ENCODE assay signal across 8 cellular contexts in genomic region chr5:114449836-114450515, GRCh38.
DNase-seq lines count a peak whose midpoint lies in the region; ATAC-seq and TF ChIP-seq lines count a peak whose summit lies in the region.

No MANE protein-coding gene starts in this region.

- TF ChIP-seq CTCF in Calu3 (IDR thresholded peaks at IDR 0.05; ENCODE audit: unreplicated experiment) (peak; percentile 82), foreskin keratinocyte (conservative IDR thresholded peaks at IDR 0.05) (peak; percentile 82), osteoblast (IDR thresholded peaks at IDR 0.05; ENCODE audit: extremely low read depth, low read depth, low read length) (peak; percentile 71)

- peak overlapping the region; percentile 62 for H3K4me2 ChIP-seq in osteoblast (ENCODE audit: insufficient read depth, low read length)

- H3K27ac ChIP-seq in foreskin keratinocyte (no peak overlapping the region), osteoblast (ENCODE audit: low read depth, low read length) (no peak overlapping the region), aorta (ENCODE audit: low read depth in 1 of 2, low read length in 2 of 2) (no peak overlapping the region)

- intact Hi-C loops in Calu3 (cut with micrococcal nuclease; ENCODE audit: unreplicated experiment), result loop anchor here (1.0 to 5.0 kb wide), 8 partner anchors 89 to 838 kb away; no protein-coding TSS in a partner anchor
- intact Hi-C loops in aorta (cut with DNase I), result loop anchor here (2.0 to 5.0 kb wide), 4 partner anchors 771 to 838 kb away; no protein-coding TSS in a partner anchor

- DNase-seq in Calu3, result peak; percentile 78
- peak; percentile 39 for DNase-seq in GM19238 (ENCODE audit: insufficient read length, low spot score)
- DNase-seq in NCI-H526 treated with DMSO at 0.1 percent for 48 hours (lab: John Stamatoyannopoulos, UW), result peak; percentile 34
- DNase-seq in activated T-cell treated with anti-CD3 and anti-CD28 coated beads for 48 hours (ENCODE audit: low read depth), result peak; percentile 36
- DNase-seq in foreskin keratinocyte, result peak; percentile 6 to 35
- peak; percentile 58 for DNase-seq in osteoblast (ENCODE audit: insufficient read length, low spot score, missing footprints)
- peak; percentile 65 to 89 for DNase-seq in aorta

- no peaks in the 10 kb centered on the region for H3K36me3 ChIP-seq in osteoblast (ENCODE audit: insufficient read depth, low read length)
- no peaks in the 10 kb centered on the region for H3K36me3 ChIP-seq in aorta (ENCODE audit: control insufficient read depth in 1 of 2, insufficient read depth in 2 of 2, low read length in 1 of 2)

- H2AFZ ChIP-seq in osteoblast (ENCODE audit: low read length), result peak overlapping the region; percentile 35

- H3K4me3 Mint-ChIP-seq in Calu3 (ENCODE audit: low read depth, unreplicated experiment), result no peak overlapping the region

- BruUV-seq in Calu3 (replicated peaks; lab: Mats Ljungman, UMichigan), result no TSS peak

- H3K4me3 ChIP-seq in osteoblast (ENCODE audit: insufficient read depth, low read length) (peak overlapping the region; percentile 26), aorta (ENCODE audit: low read length in 2 of 2) (no peak overlapping the region)

- H3K4me1 Mint-ChIP-seq in Calu3 (ENCODE audit: low read depth, unreplicated experiment), result no peaks in the 10 kb centered on the region

- H3K36me3 Mint-ChIP-seq in Calu3 (ENCODE audit: insufficient read depth, unreplicated experiment), result no peaks in the 10 kb centered on the region

- CTCF ChIA-PET in Calu3 (lab: Charles Lee), result interaction anchor here (0.7 to 2.5 kb wide), 10 partner anchors 9 to 838 kb away, joined by 3 to 16 read pairs (median 3); partner anchors contain the start of gene KCNN2

- 2 to 4% methylated on average over 16 of the region's 16 CpGs for WGBS in aorta, 2 donors

- peaks cover 2% of the 10 kb centered on the region for H3K27me3 ChIP-seq in foreskin keratinocyte
- H3K27me3 ChIP-seq in osteoblast (ENCODE audit: insufficient read depth, low read length), result no peaks in the 10 kb centered on the region
- H3K27me3 ChIP-seq in aorta (ENCODE audit: control insufficient read depth in 1 of 2, insufficient read depth in 2 of 2, low read length in 1 of 2), result no peaks in the 10 kb centered on the region

- H3K4me1 ChIP-seq in foreskin keratinocyte, result no peaks in the 10 kb centered on the region
- H3K4me1 ChIP-seq in osteoblast (ENCODE audit: insufficient read depth, low read length), result no peaks in the 10 kb centered on the region
- no peaks in the 10 kb centered on the region for H3K4me1 ChIP-seq in aorta (ENCODE audit: control insufficient read depth in 1 of 2, insufficient read depth in 2 of 2, low read length in 2 of 2)

- no peak overlapping the region for H3K27ac Mint-ChIP-seq in Calu3 (ENCODE audit: unreplicated experiment)

- no peaks in the 10 kb centered on the region for H3K9me3 ChIP-seq in osteoblast (ENCODE audit: low read depth, low read length)
- no peaks in the 10 kb centered on the region for H3K9me3 ChIP-seq in aorta (ENCODE audit: control insufficient read depth, low read length)

- no peaks in the 10 kb centered on the region for H3K79me2 ChIP-seq in osteoblast (ENCODE audit: insufficient read depth, low read length)

- H3K27me3 Mint-ChIP-seq in Calu3 (ENCODE audit: unreplicated experiment), result peaks cover 56% of the 10 kb centered on the region

- ATAC-seq in HG03108 (IDR thresholded peaks at IDR 0.05; ENCODE audit: unreplicated experiment) (peak; percentile 96), foreskin keratinocyte (peak; percentile 98), aorta (ENCODE audit: low FRiP score) (peak; percentile 91)

- H4K20me1 ChIP-seq in osteoblast (ENCODE audit: insufficient read depth, low read length), result no peaks in the 10 kb centered on the region

- H3K9me3 Mint-ChIP-seq in Calu3 (ENCODE audit: low read depth, unreplicated experiment), result no peaks in the 10 kb centered on the region

Comparison
In these comparisons a context has a peak if more than half of its experiments do, and no peak if none do; other contexts are left out.
1. DNase-seq: peak in every context shown above with its lines; median percentile 78 in Calu3; 77 in aorta; 58 in osteoblast; 39 in GM19238; 36 in activated T-cell treated with anti-CD3 and anti-CD28 coated beads for 48 hours; 34 in NCI-H526 treated with DMSO at 0.1 percent for 48 hours; 20 in foreskin keratinocyte.